In genomic region chr1:226625326-226625725, GRCh38 we compare ENCODE assay signal across 25 cellular contexts.
A peak's percentile ranks its signal among the peaks of the same experiment; 100 is the strongest.
DNase-seq lines count a peak whose midpoint lies in the region; ATAC-seq, FAIRE-seq and TF ChIP-seq lines count a peak whose summit lies in the region.
"Had no signal": no experiment of that assay in that cellular context is flagged by ENCODE, and none has a peak within 500 bp of the region (broad histone marks: within the 10 kb centered on the region; RNA-seq: fewer than 3 reads in every experiment).

No MANE protein-coding gene starts in this region.

- no peak overlapping the region for H3K4me3 Mint-ChIP-seq in stimulated activated memory B cell treated with anti-CD40 and anti-IgM and Interleukin-4, amounts not matched to agents 10 μg/mL and 1 μg/mL and 100 μg/mL, for 72 hours
- H3K4me3 Mint-ChIP-seq: T-helper 17 cell had no signal

- H3K18ac ChIP-seq in H1 (ENCODE audit: extremely low read depth, low read length), result no peak overlapping the region

- H2BK15ac ChIP-seq in H1 (ENCODE audit: low read length), result no peak overlapping the region

- no peak overlapping the region for H2BK120ac ChIP-seq in H1 (replicated peaks; ENCODE audit: low read depth, low read length)

- FAIRE-seq in H1 (lab: Jason Lieb, UNC), result no peak
- FAIRE-seq: colon had no signal

- H3K4me3 ChIP-seq in PC-9, result no peak overlapping the region
- no peak overlapping the region for H3K4me3 ChIP-seq in H1 (ENCODE audit: extremely low read depth in 1 of 4, insufficient read depth in 2 of 4, low read depth in 3 of 4, low read length in 4 of 4)
- no peak overlapping the region for H3K4me3 ChIP-seq in prostate gland
- H3K4me3 ChIP-seq: BLaER1 treated with 17β-estradiol and CSF1 and Interleukin-3, amounts not matched to agents 10 nM and 100 nM had no signal

- no peak overlapping the region for H2BK12ac ChIP-seq in H1 (ENCODE audit: low read depth, low read length)

- no peak overlapping the region for H2BK5ac ChIP-seq in H1 (ENCODE audit: low read depth, low read length)

- H3K56ac ChIP-seq in H1 (replicated peaks; ENCODE audit: insufficient read length, low read depth, low read length), result no peak overlapping the region

- intact Hi-C loops in Right ventricle myocardium superior (cut with DNase I) (no loop called here), left cardiac atrium (cut with DNase I) (no loop called here), PC-9 (cut with micrococcal nuclease; ENCODE audit: unreplicated experiment) (loop anchor here (5.0 to 10.0 kb wide), 3 partner anchors 78 to 359 kb away; partner anchors contain the start of gene STUM), prostate gland (cut with DNase I) (loop anchor here (5.0 kb wide), 1 partner anchor 78 kb away; the partner anchor contains the start of gene STUM)

- H2BK20ac ChIP-seq in H1 (ENCODE audit: low read length), result no peak overlapping the region

- no peak overlapping the region for H3K9ac ChIP-seq in H1 (replicated peaks in 1 of 4; ENCODE audit: extremely low read depth in 1 of 4, low read depth in 3 of 4, low read length in 3 of 4)
- H3K9ac ChIP-seq: BLaER1 treated with 17β-estradiol and CSF1 and Interleukin-3, amounts not matched to agents 10 nM and 100 nM; KMS-11 had no signal

- no peak overlapping the region for H4K8ac ChIP-seq in H1 (ENCODE audit: extremely low read depth, insufficient read depth, low read length)

- TF ChIP-seq RAD21 in H1 (IDR thresholded peaks at IDR 0.05 in 1 of 2, conservative IDR thresholded peaks at IDR 0.05 in 1 of 2; ENCODE audit: low read depth in 2 of 2, low read length in 2 of 2), result no peak

- H3K27me3 ChIP-seq in PC-9 (ENCODE audit: insufficient read depth, low read depth) (no peaks in the 10 kb centered on the region), H1 (replicated peaks in 1 of 4; ENCODE audit: control insufficient read depth in 3 of 4, extremely low read depth in 1 of 4, insufficient read depth in 3 of 4, low read length in 3 of 4) (peaks cover 0 to 10% (median 10%) of the 10 kb centered on the region in 4 experiments; a peak in 6 of 7 replicates), prostate gland (replicated peaks; ENCODE audit: insufficient read depth) (no peaks in the 10 kb centered on the region)
- H3K27me3 ChIP-seq: BLaER1 treated with 17β-estradiol and CSF1 and Interleukin-3, amounts not matched to agents 10 nM and 100 nM; brain microvascular endothelial cell had no signal

- DNase-seq in Right ventricle myocardium superior (peak; percentile 19), left cardiac atrium (no peak), PC-9 (no peak), H1 (ENCODE audit: low read depth in 1 of 2, low spot score in 2 of 2) (no peak), NCI-H1930 (lab: John Stamatoyannopoulos, UW) (no peak), prostate gland (ENCODE audit: low spot score) (no peak), AG20443 (ENCODE audit: low spot score) (no peak)
- DNase-seq: activated gamma-delta T cell; activated T-cell treated with anti-CD3 and anti-CD28 coated beads for 4 hours; Caco-2; DMS79 treated with DMSO at 0.1 percent for 48 hours; effector memory CD4-positive, alpha-beta T cell; erythroblast; GF-D8; NCI-H1417 treated with DMSO at 0.1 percent for 48 hours; NCI-H345; NCI-H748 treated with DMSO at 0.1 percent for 48 hours had no signal

- no peak for TF ChIP-seq EP300 in H1 (IDR thresholded peaks at IDR 0.05; ENCODE audit: borderline replicate concordance in 1 of 2, low read depth in 2 of 2, low read length in 2 of 2)

- POLR2A ChIA-PET in PC-9 (lab: Charles Lee; ENCODE audit: unreplicated experiment) (no interaction called here), H1 (lab: Charles Lee; ENCODE audit: partially characterized antibody) (no interaction called here)

- TF ChIP-seq POLR2A in H1 (IDR thresholded peaks at IDR 0.05; ENCODE audit: control extremely low read depth in 1 of 2, low read depth in 2 of 2, low read length in 2 of 2) (no peak), prostate gland (IDR thresholded peaks at IDR 0.05) (no peak)

- peaks cover 36% of the 10 kb centered on the region for H3K4me1 Mint-ChIP-seq in stimulated activated memory B cell treated with anti-CD40 and anti-IgM and Interleukin-4, amounts not matched to agents 10 μg/mL and 1 μg/mL and 100 μg/mL, for 72 hours

- H3K36me3 ChIP-seq in PC-9 (ENCODE audit: low read depth) (no peaks in the 10 kb centered on the region), H1 (ENCODE audit: control insufficient read depth in 2 of 4, insufficient read depth in 4 of 4, low read length in 3 of 4) (no peaks in the 10 kb centered on the region), prostate gland (no peaks in the 10 kb centered on the region)
- H3K36me3 ChIP-seq: brain microvascular endothelial cell had no signal

- H3K79me1 ChIP-seq in H1 (ENCODE audit: low read depth, low read length), result no peaks in the 10 kb centered on the region

- no peaks in the 10 kb centered on the region for H4K20me1 ChIP-seq in PC-9 (ENCODE audit: insufficient read depth)
- no peaks in the 10 kb centered on the region for H4K20me1 ChIP-seq in H1 (replicated peaks in 1 of 2; ENCODE audit: control insufficient read depth in 1 of 2, insufficient read depth in 2 of 2, low read length in 2 of 2)
- H4K20me1 ChIP-seq: BLaER1 treated with 17β-estradiol and CSF1 and Interleukin-3, amounts not matched to agents 10 nM and 100 nM had no signal

- H3K9me3 ChIP-seq in PC-9 (ENCODE audit: insufficient read depth, low read depth) (no peaks in the 10 kb centered on the region), H1 (ENCODE audit: insufficient read depth in 2 of 2, low read depth in 1 of 2, low read length in 1 of 2) (0 out of 4 replicates have a peak, but pooled peaks cover 0 to 4% of the 10 kb centered on the region in 2 experiments), prostate gland (no peaks in the 10 kb centered on the region)

- H3K4ac ChIP-seq in H1 (replicated peaks; ENCODE audit: insufficient read length, low read depth, low read length), result no peak overlapping the region

- no peak for ATAC-seq in Right ventricle myocardium superior (ENCODE audit: poor library complexity)
- no peak for ATAC-seq in left cardiac atrium
- ATAC-seq in stimulated activated memory B cell treated with anti-CD40 and anti-IgM and Interleukin-4, amounts not matched to agents 10 μg/mL and 1 μg/mL and 100 μg/mL, for 72 hours, result no peak
- ATAC-seq: HCT116, T-helper 17 cell had no signal

- CTCF ChIA-PET in PC-9 (lab: Charles Lee), result no interaction called here
- CTCF ChIA-PET in H1 (lab: Charles Lee; ENCODE audit: partially characterized antibody), result interaction anchor here (1.3 to 14.1 kb wide), 7 partner anchors 10 to 326 kb away, joined by 3 to 184 read pairs (median 6); no protein-coding TSS in a partner anchor

- H3K79me2 ChIP-seq in PC-9 (ENCODE audit: low read depth), result no peaks in the 10 kb centered on the region
- H3K79me2 ChIP-seq in H1 (ENCODE audit: control insufficient read depth in 1 of 2, insufficient read depth in 2 of 2, low read length in 2 of 2), result no peaks in the 10 kb centered on the region

- H4K5ac ChIP-seq in H1 (ENCODE audit: insufficient read length, low read depth, low read length), result no peak overlapping the region

- H4K91ac ChIP-seq in H1 (replicated peaks; ENCODE audit: insufficient read length, low read length), result no peak overlapping the region

- no TSS peak for BruUV-seq in PC-9 (replicated peaks; lab: Mats Ljungman, UMichigan)

- peak overlapping the region; percentile 10; the same call in 1 of the 2 replicates for H2AK5ac ChIP-seq in H1 (ENCODE audit: low read depth, low read length)

- H3K4me2 ChIP-seq in PC-9, result no peak overlapping the region
- H3K4me2 ChIP-seq in H1 (ENCODE audit: insufficient read depth in 1 of 2, low read depth in 2 of 2, low read length in 2 of 2), result no peak overlapping the region
- H3K4me2 ChIP-seq: KMS-11 had no signal

- H3K23ac ChIP-seq in H1 (ENCODE audit: insufficient read length), result no peak overlapping the region

- no peaks in the 10 kb centered on the region for H3K23me2 ChIP-seq in H1 (ENCODE audit: low read depth, low read length)

- H3K9me3 Mint-ChIP-seq in stimulated activated memory B cell treated with anti-CD40 and anti-IgM and Interleukin-4, amounts not matched to agents 10 μg/mL and 1 μg/mL and 100 μg/mL, for 72 hours, result peaks cover 9% of the 10 kb centered on the region

- H3K4me1 ChIP-seq in PC-9 (replicated peaks; ENCODE audit: insufficient read depth), result peaks cover 10% of the 10 kb centered on the region; the same call in 1 of the 2 replicates
- H3K4me1 ChIP-seq in H1 (replicated peaks in 1 of 4; ENCODE audit: control insufficient read depth in 3 of 4, insufficient read depth in 4 of 4, low read length in 3 of 4), result no peaks in the 10 kb centered on the region
- no peaks in the 10 kb centered on the region for H3K4me1 ChIP-seq in prostate gland (replicated peaks)
- H3K4me1 ChIP-seq: Caco-2 had no signal

- H3K36me3 Mint-ChIP-seq in stimulated activated memory B cell treated with anti-CD40 and anti-IgM and Interleukin-4, amounts not matched to agents 10 μg/mL and 1 μg/mL and 100 μg/mL, for 72 hours, result peaks cover 29% of the 10 kb centered on the region

- H3K27me3 Mint-ChIP-seq in stimulated activated memory B cell treated with anti-CD40 and anti-IgM and Interleukin-4, amounts not matched to agents 10 μg/mL and 1 μg/mL and 100 μg/mL, for 72 hours, result no peaks in the 10 kb centered on the region

- peaks cover 15% of the 10 kb centered on the region; the same call in 1 of the 2 replicates for H3F3A ChIP-seq in PC-9 (ENCODE audit: insufficient read depth, low read depth)

- H3K27ac Mint-ChIP-seq in stimulated activated memory B cell treated with anti-CD40 and anti-IgM and Interleukin-4, amounts not matched to agents 10 μg/mL and 1 μg/mL and 100 μg/mL, for 72 hours, result peak overlapping the region; percentile 64
- H3K27ac Mint-ChIP-seq: progenitor cell of endocrine pancreas, T-helper 17 cell had no signal

- no peak for TF ChIP-seq CTCF in PC-9 (conservative IDR thresholded peaks at IDR 0.05)
- no peak for TF ChIP-seq CTCF in H1 (IDR thresholded peaks at IDR 0.05; ENCODE audit: control extremely low read depth in 1 of 3, insufficient read depth in 1 of 3, low read depth in 1 of 3, low read length in 3 of 3)
- TF ChIP-seq CTCF in prostate gland (IDR thresholded peaks at IDR 0.05), result no peak

- H3K27ac ChIP-seq in PC-9 (peak overlapping the region; percentile 56), H1 (ENCODE audit: low read depth, low read length) (no peak overlapping the region), prostate gland (no peak overlapping the region)
- H3K27ac ChIP-seq: BLaER1 treated with 17β-estradiol and CSF1 and Interleukin-3, amounts not matched to agents 10 nM and 100 nM; brain microvascular endothelial cell; KMS-11 had no signal

- no peaks in the 10 kb centered on the region for H3K9me2 ChIP-seq in PC-9 (ENCODE audit: insufficient read depth)

- WGBS in H1 (ENCODE audit: extremely low coverage in 1 of 2, insufficient coverage in 1 of 2, insufficient read length in 1 of 2, insufficient replicate concordance in 2 of 2, low coverage in 1 of 2, low lambda C conversion rate in 2 of 2, missing lambda C conversion rate in 1 of 2), 2 experiments, result 81% methylated on average over 6 of the region's 6 CpGs; no CpG with 5 or more reads in 1 of the 2 experiments
- WGBS in prostate gland, result 89% methylated on average over 6 of the region's 6 CpGs

- H2AFZ ChIP-seq in PC-9 (no peak overlapping the region), H1 (ENCODE audit: low read length) (no peak overlapping the region)

- no peak overlapping the region for H3K14ac ChIP-seq in H1 (ENCODE audit: insufficient read length)

TF ChIP-seq in H1, 55 proteins besides CTCF, POLR2A, EP300 and RAD21 (continues in another document):
- TF ChIP-seq YY1 (IDR thresholded peaks at IDR 0.05; ENCODE audit: low read depth, low read length), result no peak
- no peak for TF ChIP-seq SP4 (IDR thresholded peaks at IDR 0.05; ENCODE audit: low read length)

Comparison
In these comparisons a context has a peak if more than half of its experiments do, and no peak if none do; other contexts are left out.
1. intact Hi-C loops: an anchor here in PC-9 (5.0 to 10.0 kb wide) and prostate gland (5.0 kb wide); none called in Right ventricle myocardium superior and left cardiac atrium.